Comparison of ENCODE assay signal across 23 cellular contexts in the genomic region with DNA sequence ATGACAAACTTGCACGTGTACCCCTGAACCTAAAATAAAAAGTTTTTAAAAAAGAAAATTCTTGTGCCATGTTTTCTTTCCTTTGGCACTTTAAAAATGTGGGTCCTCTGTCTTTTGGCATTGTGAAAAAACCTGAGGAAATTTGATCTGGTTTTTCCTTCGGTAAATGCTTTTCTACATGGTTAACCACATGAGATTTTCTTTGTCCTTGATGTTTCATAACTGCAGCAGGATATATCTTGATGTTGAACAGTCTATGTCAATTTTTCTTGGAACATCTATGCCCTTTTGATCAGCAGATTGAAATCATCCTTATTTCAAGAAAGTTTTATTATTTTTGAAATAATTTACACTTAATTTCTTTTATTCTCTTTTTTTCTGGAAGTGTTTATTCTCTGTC.
"Had no signal": no experiment of that assay in that cellular context is flagged by ENCODE, and none has a peak within 500 bp of the region (broad histone marks: within the 10 kb centered on the region; RNA-seq: fewer than 3 reads in every experiment).

No MANE protein-coding gene starts in this region.

- H3K4me1 Mint-ChIP-seq: neural crest cell had no signal

- DNase-seq: dorsolateral prefrontal cortex; effector CD4-positive, alpha-beta T cell; hypothalamus; immature natural killer cell; right cardiac atrium; sigmoid colon; spleen; stimulated activated CD4-positive, alpha-beta T cell treated with anti-CD3 and anti-CD28 coated beads, Interleukin-4, amount 100 ng/mL, for 4 hours; stimulated activated naive CD8-positive, alpha-beta T cell treated with anti-CD3 and anti-CD28 coated beads, Interleukin-15, Interleukin-2, amounts not matched to agents 100 U/mL and 50 U/mL, for 24 hours; substantia nigra; testis; upper lobe of left lung had no signal

- H3K4me3 ChIP-seq: dorsolateral prefrontal cortex, lung, prostate gland, sigmoid colon, skin epidermis, spleen, testis, tibial nerve, upper lobe of left lung had no signal

- H3K36me3 ChIP-seq: neutrophil, prostate gland, sigmoid colon, spleen, tibial nerve, upper lobe of left lung had no signal

- H3K27me3 Mint-ChIP-seq: memory B cell; stimulated activated memory B cell treated with anti-CD40 and anti-IgM and Interleukin-4, amounts not matched to agents 10 μg/mL and 1 μg/mL and 100 μg/mL, for 72 hours had no signal

- H3K9me3 Mint-ChIP-seq: immature natural killer cell; memory B cell; natural killer cell treated with Interleukin-12 subunit alpha and Interleukin-12 subunit beta and Interleukin-15 and Interleukin-18, amount 100 ng/mL, for 72 hours; neural crest cell; stimulated activated memory B cell treated with anti-CD40 and anti-IgM and Interleukin-4, amounts not matched to agents 10 μg/mL and 1 μg/mL and 100 μg/mL, for 72 hours had no signal

- H3K27ac Mint-ChIP-seq: immature natural killer cell; memory B cell; natural killer cell treated with Interleukin-12 subunit alpha and Interleukin-12 subunit beta and Interleukin-15 and Interleukin-18, amount 100 ng/mL, for 72 hours; stimulated activated memory B cell treated with anti-CD40 and anti-IgM and Interleukin-4, amounts not matched to agents 10 μg/mL and 1 μg/mL and 100 μg/mL, for 72 hours had no signal

- ATAC-seq: left lobe of liver; natural killer cell treated with Interleukin-12 subunit alpha and Interleukin-12 subunit beta and Interleukin-15 and Interleukin-18, amount 100 ng/mL, for 72 hours; right cardiac atrium; stimulated activated memory B cell treated with anti-CD40 and anti-IgM and Interleukin-4, amounts not matched to agents 10 μg/mL and 1 μg/mL and 100 μg/mL, for 72 hours; stimulated activated naive CD8-positive, alpha-beta T cell treated with anti-CD3 and anti-CD28 coated beads, Interleukin-15, Interleukin-2, amounts not matched to agents 100 U/mL and 50 U/mL, for 24 hours had no signal

- H3K27me3 ChIP-seq: dorsolateral prefrontal cortex, neutrophil, sigmoid colon, spleen, testis, tibial nerve, upper lobe of left lung had no signal

- H3K27ac ChIP-seq: dorsolateral prefrontal cortex, neutrophil, parathyroid adenoma, prostate gland, sigmoid colon, skin epidermis, spleen, testis, tibial nerve, upper lobe of left lung had no signal

- H3K36me3 Mint-ChIP-seq: immature natural killer cell; memory B cell; natural killer cell treated with Interleukin-12 subunit alpha and Interleukin-12 subunit beta and Interleukin-15 and Interleukin-18, amount 100 ng/mL, for 72 hours; stimulated activated memory B cell treated with anti-CD40 and anti-IgM and Interleukin-4, amounts not matched to agents 10 μg/mL and 1 μg/mL and 100 μg/mL, for 72 hours had no signal

- H3K4me1 ChIP-seq: parathyroid adenoma, prostate gland, sigmoid colon, testis, tibial nerve, upper lobe of left lung had no signal

- H3K9me3 ChIP-seq: neutrophil, prostate gland, sigmoid colon, spleen, testis, upper lobe of left lung had no signal

- H3K4me3 Mint-ChIP-seq: immature natural killer cell; memory B cell; natural killer cell treated with Interleukin-12 subunit alpha and Interleukin-12 subunit beta and Interleukin-15 and Interleukin-18, amount 100 ng/mL, for 72 hours; neural crest cell; stimulated activated memory B cell treated with anti-CD40 and anti-IgM and Interleukin-4, amounts not matched to agents 10 μg/mL and 1 μg/mL and 100 μg/mL, for 72 hours had no signal
